ENCODE assay signal across 8 cellular contexts in the genomic region with DNA sequence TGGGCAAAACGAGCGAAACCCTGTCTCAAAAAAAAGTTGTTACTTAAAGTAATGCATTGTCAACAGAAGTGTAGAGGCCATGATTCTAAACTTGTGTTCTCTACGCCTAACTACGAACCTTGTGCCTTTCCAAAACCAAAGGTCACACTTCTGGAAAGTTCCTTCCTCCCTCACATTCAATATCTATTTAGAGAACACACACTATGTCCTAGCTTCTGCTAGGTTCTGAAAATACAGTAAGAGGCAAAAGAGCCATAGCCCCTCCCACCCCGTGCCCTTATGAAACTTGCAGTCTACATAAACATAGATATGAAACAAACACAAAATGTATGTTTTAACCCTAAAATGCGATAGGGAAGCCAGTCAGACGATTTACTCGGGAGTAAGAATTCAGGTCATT.
DNase-seq lines count a peak whose midpoint lies in the region; ATAC-seq lines count a peak whose summit lies in the region.

No MANE protein-coding gene starts in this region.

- peak overlapping the region; percentile 71 for H3K27ac ChIP-seq in muscle layer of colon (ENCODE audit: low read depth, low read length)

- ATAC-seq in GM18907 (IDR thresholded peaks at IDR 0.05; ENCODE audit: unreplicated experiment): peak; percentile 7
- peak; percentile 6 for ATAC-seq in HG03439 (IDR thresholded peaks at IDR 0.05; ENCODE audit: unreplicated experiment)
- ATAC-seq in HG02938 (IDR thresholded peaks at IDR 0.05; ENCODE audit: unreplicated experiment): no peak

- H3K9me3 ChIP-seq in muscle layer of colon (ENCODE audit: low read length): no peaks in the 10 kb centered on the region

- peak overlapping the region; percentile 64 for H3K9ac ChIP-seq in muscle layer of colon (ENCODE audit: low read length)

- DNase-seq in cerebellar cortex (ENCODE audit: low spot score) (peak; percentile 35), AG08395 (ENCODE audit: low spot score) (no peak), putamen (ENCODE audit: low spot score) (no peak), NCI-H187 treated with DMSO at 0.1 percent for 48 hours (lab: John Stamatoyannopoulos, UW) (no peak)

- no peaks in the 10 kb centered on the region for H3K36me3 ChIP-seq in muscle layer of colon (ENCODE audit: insufficient read depth, low read length)

- peak overlapping the region; percentile 52 to 65 for H3K4me3 ChIP-seq in muscle layer of colon (ENCODE audit: low read depth in 1 of 2, low read length in 2 of 2)

- no peaks in the 10 kb centered on the region for H3K27me3 ChIP-seq in muscle layer of colon (ENCODE audit: control insufficient read depth in 1 of 2, insufficient read depth in 2 of 2, low read length in 2 of 2)

- H3K4me1 ChIP-seq in muscle layer of colon (ENCODE audit: insufficient read depth, low read length): peaks cover 12% of the 10 kb centered on the region
